19 cellular contexts compared by ENCODE assay signal in the genomic region with DNA sequence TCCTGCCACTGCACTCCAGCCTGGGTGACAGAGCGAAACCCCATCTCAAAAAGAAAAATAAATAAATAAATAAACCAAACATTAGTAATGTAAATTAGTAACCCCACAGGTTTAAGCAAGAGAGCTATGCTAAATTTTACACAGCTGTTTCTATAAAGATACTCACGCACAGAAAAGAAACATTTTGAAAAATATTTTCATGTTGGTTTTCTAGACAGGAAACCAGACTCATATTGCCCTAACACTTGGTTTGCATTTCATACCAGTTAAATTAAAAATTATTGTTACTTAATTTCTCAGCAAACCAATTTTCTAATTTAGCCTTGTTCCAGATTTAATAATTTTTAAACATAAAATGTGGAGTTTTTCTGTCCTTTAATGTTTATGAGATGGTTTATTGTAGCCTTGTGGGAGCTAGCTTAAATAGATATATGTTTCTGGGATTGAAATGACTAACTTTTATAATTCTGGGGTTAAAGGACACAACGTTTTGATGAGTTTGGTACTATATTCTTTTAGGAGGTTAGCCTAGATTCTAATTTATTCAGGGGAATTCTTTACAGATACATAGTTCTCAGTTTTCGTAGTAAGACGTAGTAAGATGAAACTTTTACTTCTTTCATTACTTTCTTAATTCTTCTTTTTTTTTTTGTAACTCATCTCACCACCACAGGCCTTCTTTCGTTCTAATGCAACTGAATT. TPM values are rescaled to one million over a fixed set of nuclear protein-coding genes. Genes with fewer than 3 reads are reported as not detected.
DNase-seq lines count a peak whose midpoint lies in the region; ATAC-seq, FAIRE-seq and TF ChIP-seq lines count a peak whose summit lies in the region.
"Had no signal": no experiment of that assay in that cellular context is flagged by ENCODE, and none has a peak within 500 bp of the region (broad histone marks: within the 10 kb centered on the region; RNA-seq: fewer than 3 reads in every experiment).

No MANE protein-coding gene starts in this region.

- DNase-seq in CD4-positive, CD25-positive, alpha-beta regulatory T cell = no peak
- DNase-seq in immature natural killer cell (no peak), H54 (ENCODE audit: insufficient read length, low spot score) (no peak)
- no peak for DNase-seq in activated naive CD4-positive, alpha-beta T cell treated with Interleukin-2 at 50 U/mL for 16 hours
- DNase-seq: CD4-positive, alpha-beta memory T cell; DND-41; H9; Kasumi-1; NCI-H1694; NCI-H2081 treated with DMSO at 0.1 percent for 48 hours; NCI-H2171 treated with DMSO at 0.1 percent for 48 hours; NCI-H524 treated with DMSO at 0.1 percent for 48 hours; Right ventricle myocardium superior; SW 1271 had no signal

- peak overlapping the region; percentile 23; the same call in 1 of the 2 replicates for H2AFZ ChIP-seq in OCI-LY3 (ENCODE audit: low read depth, low read length)

- no peaks in the 10 kb centered on the region for H3K9me3 Mint-ChIP-seq in CD4-positive, CD25-positive, alpha-beta regulatory T cell
- H3K9me3 Mint-ChIP-seq in immature natural killer cell = no peaks in the 10 kb centered on the region
- H3K9me3 Mint-ChIP-seq: CD4-positive, alpha-beta memory T cell had no signal

- H3K27me3 Mint-ChIP-seq in CD4-positive, CD25-positive, alpha-beta regulatory T cell = no peaks in the 10 kb centered on the region
- no peaks in the 10 kb centered on the region for H3K27me3 Mint-ChIP-seq in immature natural killer cell (ENCODE audit: low read depth in 3 of 3)
- H3K27me3 Mint-ChIP-seq: CD4-positive, alpha-beta memory T cell had no signal

- no peaks in the 10 kb centered on the region for H4K20me1 ChIP-seq in OCI-LY3 (ENCODE audit: insufficient read depth, low read length)
- H4K20me1 ChIP-seq: BLaER1 had no signal

- H3K36me3 ChIP-seq in CD4-positive, CD25-positive, alpha-beta regulatory T cell (ENCODE audit: control insufficient read depth, insufficient read depth, low read length) = no peaks in the 10 kb centered on the region
- no peaks in the 10 kb centered on the region for H3K36me3 ChIP-seq in OCI-LY3 (replicated peaks; ENCODE audit: low read depth, low read length)
- H3K36me3 ChIP-seq: BLaER1 had no signal

- peak overlapping the region in 2 of 3 donors; percentile 11 to 73 for H3K27ac Mint-ChIP-seq in CD4-positive, CD25-positive, alpha-beta regulatory T cell
- peak overlapping the region in 5 of 6 donors; percentile 61 to 88 (median 71) for H3K27ac Mint-ChIP-seq in immature natural killer cell
- H3K27ac Mint-ChIP-seq: H9 had no signal

- peaks cover 0 to 26% (median 7%) of the 10 kb centered on the region in 4 donors for H3K4me1 Mint-ChIP-seq in CD4-positive, CD25-positive, alpha-beta regulatory T cell
- peaks cover 3 to 9% of the 10 kb centered on the region in 2 donors for H3K4me1 Mint-ChIP-seq in immature natural killer cell

- H3K9ac ChIP-seq in OCI-LY3 (ENCODE audit: low read length) = peak overlapping the region; percentile 62
- H3K9ac ChIP-seq: BLaER1 had no signal

- no peaks in the 10 kb centered on the region for H3K36me3 Mint-ChIP-seq in CD4-positive, CD25-positive, alpha-beta regulatory T cell
- no peaks in the 10 kb centered on the region for H3K36me3 Mint-ChIP-seq in immature natural killer cell
- H3K36me3 Mint-ChIP-seq: CD4-positive, alpha-beta memory T cell had no signal

- TF ChIP-seq POLR2A in H54 (IDR thresholded peaks at IDR 0.05; ENCODE audit: low read depth, low read length) = no peak

- no peak overlapping the region for H3K27ac ChIP-seq in CD4-positive, CD25-positive, alpha-beta regulatory T cell (ENCODE audit: insufficient read depth, low read length, poor library complexity, severe bottlenecking)
- peak overlapping the region; percentile 90 for H3K27ac ChIP-seq in OCI-LY3 (ENCODE audit: low read length)
- H3K27ac ChIP-seq: BLaER1 had no signal

- H3K27me3 ChIP-seq in CD4-positive, CD25-positive, alpha-beta regulatory T cell (ENCODE audit: control insufficient read depth, insufficient read depth, low read length) = no peaks in the 10 kb centered on the region
- H3K27me3 ChIP-seq in OCI-LY3 (ENCODE audit: low read depth, low read length) = no peaks in the 10 kb centered on the region
- H3K27me3 ChIP-seq: BLaER1 had no signal

- FAIRE-seq in H54 (lab: Jason Lieb, UNC) = no peak
- FAIRE-seq: GM12892 had no signal

- peak overlapping the region in 2 of 4 donors; percentile 28 to 60 for H3K4me3 Mint-ChIP-seq in CD4-positive, CD25-positive, alpha-beta regulatory T cell
- H3K4me3 Mint-ChIP-seq in immature natural killer cell = peak overlapping the region in 3 of 5 donors; percentile 1 to 76 (median 30)
- H3K4me3 Mint-ChIP-seq: H9 had no signal

- no peaks in the 10 kb centered on the region for H3K9me3 ChIP-seq in CD4-positive, CD25-positive, alpha-beta regulatory T cell (ENCODE audit: control insufficient read depth in 2 of 2, low read length in 2 of 2)
- H3K9me3 ChIP-seq in OCI-LY3 (ENCODE audit: insufficient read depth, low read length) = no peaks in the 10 kb centered on the region
- H3K9me3 ChIP-seq: BLaER1 had no signal

- peaks cover 6% of the 10 kb centered on the region for H3K4me1 ChIP-seq in CD4-positive, CD25-positive, alpha-beta regulatory T cell (ENCODE audit: control insufficient read depth, insufficient read depth, low read length, poor library complexity, severe bottlenecking)
- peaks cover 62% of the 10 kb centered on the region for H3K4me1 ChIP-seq in OCI-LY3 (ENCODE audit: low read length)
- H3K4me1 ChIP-seq: BLaER1 had no signal

- H3K4me2 ChIP-seq in OCI-LY3 (ENCODE audit: low read length) = peak overlapping the region; percentile 66
- H3K4me2 ChIP-seq: BLaER1 had no signal

- no peak for TF ChIP-seq CTCF in OCI-LY3 (IDR thresholded peaks at IDR 0.05; ENCODE audit: low read depth, low read length)

- H3K79me2 ChIP-seq in OCI-LY3 (ENCODE audit: low read length) = no peaks in the 10 kb centered on the region

- peak overlapping the region; percentile 42 for H3K4me3 ChIP-seq in CD4-positive, CD25-positive, alpha-beta regulatory T cell (ENCODE audit: low read depth, low read length)
- H3K4me3 ChIP-seq in OCI-LY3 (ENCODE audit: low read length) = peak overlapping the region; percentile 48
- H3K4me3 ChIP-seq: BLaER1 had no signal

- peak in 1 of 2 donors; percentile 31 for ATAC-seq in CD4-positive, CD25-positive, alpha-beta regulatory T cell (ENCODE audit: low read depth in 2 of 2)
- ATAC-seq in GM18907 (IDR thresholded peaks at IDR 0.05; ENCODE audit: unreplicated experiment) (peak; percentile 44), GM21423 (IDR thresholded peaks at IDR 0.05; ENCODE audit: unreplicated experiment) (no peak)

RNA-seq across cellular contexts. Expression of a gene that starts 42.6 kb away (rescaled TPM):
- 103 TPM for total RNA-seq in CD4-positive, CD25-positive, alpha-beta regulatory T cell
- 10 to 100 TPM; 25.2 to 29.2 (median 27.0) TPM for polyA plus RNA-seq in CD4-positive, CD25-positive, alpha-beta regulatory T cell
- 10 to 100 TPM in 1 of 3 donors, 1 to 10 TPM in 2; 1.6 to 13.5 (median 8.4) TPM for polyA plus RNA-seq in immature natural killer cell
